Comparison of ENCODE assay signal across 19 cellular contexts in genomic region chr10:12644380-12645144, GRCh38.
DNase-seq lines count a peak whose midpoint lies in the region; ATAC-seq, FAIRE-seq and TF ChIP-seq lines count a peak whose summit lies in the region.
"Had no signal": no experiment of that assay in that cellular context is flagged by ENCODE, and none has a peak within 500 bp of the region (broad histone marks: within the 10 kb centered on the region; RNA-seq: fewer than 3 reads in every experiment).

No MANE protein-coding gene starts in this region.

- no peaks in the 10 kb centered on the region for H3K36me3 Mint-ChIP-seq in activated T-cell treated with anti-CD3 and anti-CD28 coated beads, Interleukin-2, amount 50 U/mL, for 72 hours (ENCODE audit: insufficient read depth in 2 of 2)
- H3K36me3 Mint-ChIP-seq in activated naive CD8-positive, alpha-beta T cell, result peaks cover 2% of the 10 kb centered on the region

- FAIRE-seq in H54 (lab: Jason Lieb, UNC), result peak; percentile 48
- FAIRE-seq: endothelial cell of umbilical vein had no signal

- ATAC-seq in activated T-cell treated with anti-CD3 and anti-CD28 coated beads, Interleukin-2, amount 50 U/mL, for 72 hours (replicated peaks in 1 of 2), result peak; percentile 81
- peak; percentile 73 for ATAC-seq in stimulated activated naive CD8-positive, alpha-beta T cell treated with anti-CD3 and anti-CD28 coated beads, Interleukin-15, Interleukin-2, amounts not matched to agents 100 U/mL and 50 U/mL, for 24 hours
- ATAC-seq: gastroesophageal sphincter, Panc1 had no signal

- H3K27ac Mint-ChIP-seq in activated T-cell treated with anti-CD3 and anti-CD28 coated beads, Interleukin-2, amount 50 U/mL, for 72 hours, result no peak overlapping the region
- H3K27ac Mint-ChIP-seq in activated naive CD8-positive, alpha-beta T cell, result peak overlapping the region; percentile 6
- H3K27ac Mint-ChIP-seq: H9 had no signal

- H3K4me3 ChIP-seq in sigmoid colon, result no peak overlapping the region
- H3K4me3 ChIP-seq: adrenal gland, gastroesophageal sphincter, tibial nerve had no signal

- no peaks in the 10 kb centered on the region for H3K27me3 ChIP-seq in sigmoid colon
- H3K27me3 ChIP-seq: adrenal gland, gastroesophageal sphincter, tibial nerve had no signal

- H3K4me3 Mint-ChIP-seq in activated T-cell treated with anti-CD3 and anti-CD28 coated beads, Interleukin-2, amount 50 U/mL, for 72 hours, result peak overlapping the region; percentile 34 to 50
- H3K4me3 Mint-ChIP-seq in activated naive CD8-positive, alpha-beta T cell, result no peak overlapping the region
- H3K4me3 Mint-ChIP-seq: H9, immature natural killer cell had no signal

- peak; percentile 13 to 21 for DNase-seq in activated T-cell treated with anti-CD3 and anti-CD28 coated beads, Interleukin-2, amount 50 U/mL, for 72 hours
- no peak for DNase-seq in activated T-cell treated with anti-CD3 and anti-CD28 coated beads for 4 hours
- DNase-seq in H54 (ENCODE audit: insufficient read length, low spot score), result no peak
- no peak for DNase-seq in stimulated activated naive CD8-positive, alpha-beta T cell treated with anti-CD3 and anti-CD28 coated beads, Interleukin-15, Interleukin-2, amounts not matched to agents 100 U/mL and 50 U/mL, for 24 hours
- DNase-seq in sigmoid colon, result no peak
- no peak for DNase-seq in activated CD4-positive, CD25-positive, alpha-beta regulatory T cell (lab: John Stamatoyannopoulos, UW)
- no peak for DNase-seq in HK-2 (ENCODE audit: unreplicated experiment)
- DNase-seq: adrenal gland; GF-D8; H9; immature natural killer cell; NCI-H2081; SK-N-SH; stimulated activated CD8-positive, alpha-beta memory T cell treated with anti-CD3 and anti-CD28 coated beads, Interleukin-4, amount 100 ng/mL, for 48 hours had no signal

- intact Hi-C loops in sigmoid colon (cut with DNase I), result no loop called here

- 83 to 90% methylated on average over 4 of the region's 4 CpGs for WGBS in sigmoid colon, 2 donors

- TF ChIP-seq CTCF in sigmoid colon (IDR thresholded peaks at IDR 0.05), result no peak

- no peaks in the 10 kb centered on the region for H3K27me3 Mint-ChIP-seq in activated T-cell treated with anti-CD3 and anti-CD28 coated beads, Interleukin-2, amount 50 U/mL, for 72 hours (ENCODE audit: low read depth)
- H3K27me3 Mint-ChIP-seq in activated naive CD8-positive, alpha-beta T cell, result no peaks in the 10 kb centered on the region

- H3K9me3 Mint-ChIP-seq in activated T-cell treated with anti-CD3 and anti-CD28 coated beads, Interleukin-2, amount 50 U/mL, for 72 hours, result no peaks in the 10 kb centered on the region
- no peaks in the 10 kb centered on the region for H3K9me3 Mint-ChIP-seq in activated naive CD8-positive, alpha-beta T cell (ENCODE audit: low read depth)
- H3K9me3 Mint-ChIP-seq: H9, immature natural killer cell had no signal

- H3K36me3 ChIP-seq in sigmoid colon, result no peaks in the 10 kb centered on the region
- H3K36me3 ChIP-seq: adrenal gland, gastroesophageal sphincter, tibial nerve had no signal

- no peaks in the 10 kb centered on the region for H3K4me1 ChIP-seq in sigmoid colon
- H3K4me1 ChIP-seq: adrenal gland, gastroesophageal sphincter, tibial nerve had no signal

- no peaks in the 10 kb centered on the region for H3K9me3 ChIP-seq in sigmoid colon
- H3K9me3 ChIP-seq: adrenal gland, gastroesophageal sphincter, SK-N-SH, tibial nerve had no signal

- H3K27ac ChIP-seq in sigmoid colon, result no peak overlapping the region
- H3K27ac ChIP-seq: adrenal gland, gastroesophageal sphincter, tibial nerve had no signal

- TF ChIP-seq EP300 in sigmoid colon (IDR thresholded peaks at IDR 0.05), result no peak

- H3K4me1 Mint-ChIP-seq in activated T-cell treated with anti-CD3 and anti-CD28 coated beads, Interleukin-2, amount 50 U/mL, for 72 hours (ENCODE audit: low read depth), result peaks cover 25% of the 10 kb centered on the region
- H3K4me1 Mint-ChIP-seq in activated naive CD8-positive, alpha-beta T cell (ENCODE audit: low read depth), result peaks cover 15% of the 10 kb centered on the region

- TF ChIP-seq POLR2A in H54 (IDR thresholded peaks at IDR 0.05; ENCODE audit: low read depth, low read length) (no peak), sigmoid colon (IDR thresholded peaks at IDR 0.05) (no peak)

Comparison
In these comparisons a context has a peak if more than half of its experiments do, and no peak if none do; other contexts are left out.
1. DNase-seq: peak in activated T-cell treated with anti-CD3 and anti-CD28 coated beads, Interleukin-2, amount 50 U/mL, for 72 hours (2 of 2); none in activated T-cell treated with anti-CD3 and anti-CD28 coated beads for 4 hours (single experiment), H54 (single experiment), stimulated activated naive CD8-positive, alpha-beta T cell treated with anti-CD3 and anti-CD28 coated beads, Interleukin-15, Interleukin-2, amounts not matched to agents 100 U/mL and 50 U/mL, for 24 hours (single experiment), sigmoid colon (single experiment), activated CD4-positive, CD25-positive, alpha-beta regulatory T cell (0 of 4) and HK-2 (single experiment).